ENCODE assay signal across 26 cellular contexts in genomic region chr20:50462093-50462685, GRCh38. TPM values are rescaled to one million over a fixed set of nuclear protein-coding genes. Genes with fewer than 3 reads are reported as not detected.
A peak's percentile ranks its signal among the peaks of the same experiment; 100 is the strongest.
DNase-seq lines count a peak whose midpoint lies in the region; ATAC-seq, FAIRE-seq and TF ChIP-seq lines count a peak whose summit lies in the region.
"Had no signal": no experiment of that assay in that cellular context is flagged by ENCODE, and none has a peak within 500 bp of the region (broad histone marks: within the 10 kb centered on the region; RNA-seq: fewer than 3 reads in every experiment).

No MANE protein-coding gene starts in this region.

- TF ChIP-seq POLR2A in gastroesophageal sphincter (IDR thresholded peaks at IDR 0.05) (no peak), adrenal gland (IDR thresholded peaks at IDR 0.05) (no peak), GM12891 (IDR thresholded peaks at IDR 0.05; ENCODE audit: low read depth, low read length) (no peak)

- no peak for TF ChIP-seq EP300 in gastroesophageal sphincter (IDR thresholded peaks at IDR 0.05)

- intact Hi-C loops in adrenal gland (cut with DNase I), result loop anchor here (5.0 to 10.0 kb wide), 2 partner anchors 157 to 275 kb away; no protein-coding TSS in a partner anchor

- DNase-seq in A172 (ENCODE audit: low spot score) (peak; percentile 48), adipocyte (ENCODE audit: low read depth) (no peak), renal cortical epithelial cell (ENCODE audit: low read depth) (peak; percentile 33), adrenal gland (no peak), GM12891 (ENCODE audit: insufficient read length, low spot score) (no peak)
- no peak for DNase-seq in activated CD8-positive, alpha-beta memory T cell treated with anti-CD3 and anti-CD28 coated beads, Interleukin-2, amount 50 U/mL, for 48 hours
- DNase-seq: activated CD8-positive, alpha-beta T cell treated with anti-CD3 and anti-CD28 coated beads for 36 hours; activated T-cell treated with anti-CD3 and anti-CD28 coated beads for 4 hours; Caco-2; central memory CD4-positive, alpha-beta T cell; GOT3; midbrain; MM.1S; naive thymus-derived CD8-positive, alpha-beta T cell; NCI-H1436; NK-92 treated with Interleukin-12 subunit alpha and Interleukin-12 subunit beta, amount 100 ng/mL, for 24 hours; ovary; T-helper 1 cell; upper lobe of right lung had no signal

- H3K4me3 ChIP-seq in adipocyte (ENCODE audit: low read length), result no peak overlapping the region
- no peak overlapping the region for H3K4me3 ChIP-seq in gastroesophageal sphincter
- no peak overlapping the region for H3K4me3 ChIP-seq in adrenal gland
- H3K4me3 ChIP-seq: BLaER1 treated with 17β-estradiol and CSF1 and Interleukin-3, amounts not matched to agents 10 nM and 100 nM; ovary; SJSA1; upper lobe of right lung had no signal

- H3K27me3 ChIP-seq in adipocyte (replicated peaks; ENCODE audit: control insufficient read depth, insufficient read depth, low read length) (no peaks in the 10 kb centered on the region), gastroesophageal sphincter (no peaks in the 10 kb centered on the region), adrenal gland (no peaks in the 10 kb centered on the region)
- H3K27me3 ChIP-seq: BLaER1 treated with 17β-estradiol and CSF1 and Interleukin-3, amounts not matched to agents 10 nM and 100 nM; ovary; SJSA1; upper lobe of right lung had no signal

- H3K4me1 ChIP-seq in adipocyte (ENCODE audit: control insufficient read depth, insufficient read depth, low read length) (peaks cover 36% of the 10 kb centered on the region), gastroesophageal sphincter (peaks cover 0 to 40% (median 15%) of the 10 kb centered on the region in 3 donors), adrenal gland (replicated peaks in 1 of 2) (peaks cover 12 to 18% of the 10 kb centered on the region in 2 donors)

- TF ChIP-seq CTCF in gastroesophageal sphincter (IDR thresholded peaks at IDR 0.05) (no peak), adrenal gland (IDR thresholded peaks at IDR 0.05) (no peak)

- H3K9me3 ChIP-seq in adipocyte (ENCODE audit: control insufficient read depth, low read length) (no peaks in the 10 kb centered on the region), gastroesophageal sphincter (no peaks in the 10 kb centered on the region), adrenal gland (replicated peaks in 1 of 3) (no peaks in the 10 kb centered on the region)
- H3K9me3 ChIP-seq: BLaER1 treated with 17β-estradiol and CSF1 and Interleukin-3, amounts not matched to agents 10 nM and 100 nM; Caco-2; ovary; SJSA1; upper lobe of right lung had no signal

- H3K9ac ChIP-seq in adipocyte (ENCODE audit: low read length), result peak overlapping the region; percentile 66

- WGBS in gastroesophageal sphincter (ENCODE audit: low coverage in 1 of 2), 2 donors, result 47 to 57% methylated on average over 10 of the region's 10 CpGs
- WGBS in adrenal gland, 4 donors, result 46 to 60% (median 59%) methylated on average over 10 of the region's 10 CpGs

- ATAC-seq in gastroesophageal sphincter (peak; percentile 11), GM19395 (IDR thresholded peaks at IDR 0.05; ENCODE audit: unreplicated experiment) (no peak)
- ATAC-seq: activated CD8-positive, alpha-beta T cell treated with anti-CD3 and anti-CD28 coated beads for 36 hours; left lobe of liver; naive thymus-derived CD8-positive, alpha-beta T cell; Panc1; upper lobe of right lung had no signal

- no peak for FAIRE-seq in GM12891 (lab: Jason Lieb, UNC)
- FAIRE-seq: GM12892 had no signal

- no peaks in the 10 kb centered on the region for H3K36me3 ChIP-seq in adipocyte (ENCODE audit: control insufficient read depth, insufficient read depth, low read length, severe bottlenecking)
- no peaks in the 10 kb centered on the region for H3K36me3 ChIP-seq in gastroesophageal sphincter
- H3K36me3 ChIP-seq in adrenal gland (replicated peaks in 1 of 2), result no peaks in the 10 kb centered on the region
- H3K36me3 ChIP-seq: BLaER1 treated with 17β-estradiol and CSF1 and Interleukin-3, amounts not matched to agents 10 nM and 100 nM; ovary; SJSA1; upper lobe of right lung had no signal

- H3K27ac ChIP-seq in gastroesophageal sphincter (peak overlapping the region in 2 of 4 donors; percentile 58 to 62), adrenal gland (peak overlapping the region in 2 of 5 donors; percentile 3 to 87)
- H3K27ac ChIP-seq: BLaER1 treated with 17β-estradiol and CSF1 and Interleukin-3, amounts not matched to agents 10 nM and 100 nM; ovary; SJSA1; upper lobe of right lung had no signal

TF ChIP-seq in GM12891, 5 proteins besides CTCF, POLR2A, EP300 and RAD21:
- TF ChIP-seq POU2F2 (IDR thresholded peaks at IDR 0.05; ENCODE audit: low read depth, low read length), result no peak
- no peak for TF ChIP-seq POLR2AphosphoS5 (IDR thresholded peaks at IDR 0.05; ENCODE audit: low read depth, low read length)
- no peak for TF ChIP-seq TAF1 (IDR thresholded peaks at IDR 0.05; ENCODE audit: low read depth, low read length)
- no peak for TF ChIP-seq PAX5 (IDR thresholded peaks at IDR 0.05; ENCODE audit: insufficient read depth, low read length, severe bottlenecking)
- TF ChIP-seq SPI1 (IDR thresholded peaks at IDR 0.05; ENCODE audit: low read depth, low read length), result no peak

RNA-seq across cellular contexts. Expression of gene PTPN1, which starts 48.0 kb away (rescaled TPM):
- 56.9 and 60.6 TPM in 2 replicates for total RNA-seq in A172 (2014; rRNA removed; shearing (Covaris generic))
- total RNA-seq in gastroesophageal sphincter (10 to 100 TPM; 27.6 to 43.6 (median 38.4) TPM), renal cortical epithelial cell (42.5 and 89.1 TPM in 2 replicates), adrenal gland (10 to 100 TPM; 31.0 to 49.2 (median 36.3) TPM)
- 10 to 100 TPM; 17.0 to 49.0 (median 24.5) TPM for polyA plus RNA-seq in adrenal gland
- polyA plus RNA-seq in GM12891 (2012; ENCODE audit: low read depth, missing spikeins), result 34.6 TPM

Comparison
In these comparisons a context has a peak if more than half of its experiments do, and no peak if none do; other contexts are left out.
1. DNase-seq: peak in A172 (single experiment) and renal cortical epithelial cell (single experiment); none in adipocyte (single experiment), adrenal gland (0 of 7), GM12891 (single experiment) and activated CD8-positive, alpha-beta memory T cell treated with anti-CD3 and anti-CD28 coated beads, Interleukin-2, amount 50 U/mL, for 48 hours (single experiment).